ENCODE assay signal across 5 cellular contexts in the genomic region with DNA sequence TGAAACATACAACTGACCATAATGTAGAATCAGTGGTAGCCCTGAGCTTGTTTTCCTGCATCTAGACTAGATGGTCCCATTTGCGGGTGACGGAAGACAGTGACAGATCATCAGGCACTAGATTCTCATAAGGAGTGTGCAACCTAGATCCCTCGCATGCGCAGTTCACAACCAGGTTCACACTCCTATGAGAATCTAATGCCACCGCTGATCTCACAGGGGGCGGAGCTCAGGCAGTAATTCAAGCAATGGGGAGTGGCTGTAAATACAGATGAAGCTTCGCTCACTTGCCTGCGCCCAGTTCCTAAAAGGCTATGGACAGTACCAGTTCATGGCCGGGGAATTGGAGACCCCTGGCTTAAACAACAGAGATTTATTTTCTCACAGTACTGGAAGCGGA.
"Had no signal": no experiment of that assay in that cellular context is flagged by ENCODE, and none has a peak within 500 bp of the region (broad histone marks: within the 10 kb centered on the region; RNA-seq: fewer than 3 reads in every experiment).

No MANE protein-coding gene starts in this region.

- H3K4me1 Mint-ChIP-seq: GM23338 had no signal

- H3K4me3 ChIP-seq: GM23338 had no signal

- H3K9me3 Mint-ChIP-seq: H9 had no signal

- H3K27ac Mint-ChIP-seq: GM23338, H9 had no signal

- H3K4me3 Mint-ChIP-seq: GM23338, H9 had no signal

- DNase-seq: H9, HCEC 1CT, IMR-90, KBM-7 had no signal
